ENCODE assay signal across 19 cellular contexts in the genomic region with DNA sequence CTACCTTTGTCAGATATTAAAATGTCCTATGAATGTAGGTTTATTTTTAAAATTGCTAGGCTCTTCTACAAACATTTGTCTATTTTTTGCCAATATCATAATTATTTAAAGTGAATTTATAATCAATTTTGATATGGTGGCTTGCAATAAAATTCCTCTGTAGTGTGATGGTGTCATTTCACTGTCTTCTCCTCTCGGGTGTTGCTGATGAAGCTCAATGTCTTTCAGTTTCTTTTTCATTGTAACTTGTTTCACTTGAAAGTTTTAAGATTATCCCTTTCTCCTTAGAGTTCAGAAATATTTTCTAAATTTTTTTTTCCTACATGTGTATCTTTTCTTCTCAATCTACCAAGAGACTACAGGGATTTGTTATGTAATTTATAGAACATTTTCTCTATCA.
"Had no signal": no experiment of that assay in that cellular context is flagged by ENCODE, and none has a peak within 500 bp of the region (broad histone marks: within the 10 kb centered on the region; RNA-seq: fewer than 3 reads in every experiment).

No MANE protein-coding gene starts in this region.

- H3K36me3 ChIP-seq: esophagus squamous epithelium, ovary, thyroid gland had no signal

- DNase-seq: activated CD4-positive, alpha-beta T cell treated with anti-CD3 and anti-CD28 coated beads, Interleukin-2, amount 10 ng/mL, durations not matched to agents 24 days and 14 days; activated CD4-positive, CD25-positive, alpha-beta regulatory T cell; activated CD8-positive, alpha-beta memory T cell treated with anti-CD3 and anti-CD28 coated beads, Interleukin-2, amount 50 U/mL, for 4 hours; activated CD8-positive, alpha-beta T cell treated with anti-CD3 and anti-CD28 coated beads, Interleukin-2, amount 10 ng/mL, durations not matched to agents 7 days and 5 days; activated gamma-delta T cell treated with Interleukin-2 at 50 U/mL for 16 hours; amniotic stem cell; body of pancreas; cortex of kidney; effector CD4-positive, alpha-beta T cell; esophagus squamous epithelium; hippocampal formation; mammary epithelial cell; ovary; stimulated activated CD4-positive, alpha-beta T cell treated with anti-CD3 and anti-CD28 coated beads, Interleukin-1b, Interleukin-23, amount 100 ng/mL, for 48 hours; thyroid gland had no signal

- H3K36me3 Mint-ChIP-seq: activated naive CD8-positive, alpha-beta T cell had no signal

- H3K27ac ChIP-seq: body of pancreas, esophagus squamous epithelium, ovary, thyroid gland had no signal

- H3K27ac Mint-ChIP-seq: activated CD4-positive, alpha-beta T cell treated with anti-CD3 and anti-CD28 coated beads, Interleukin-2, amount 10 ng/mL, durations not matched to agents 24 days and 14 days; activated CD8-positive, alpha-beta T cell treated with anti-CD3 and anti-CD28 coated beads, Interleukin-2, amount 10 ng/mL, durations not matched to agents 7 days and 5 days; activated naive CD8-positive, alpha-beta T cell had no signal

- ATAC-seq: activated CD8-positive, alpha-beta T cell treated with anti-CD3 and anti-CD28 coated beads, Interleukin-2, amount 10 ng/mL, durations not matched to agents 7 days and 5 days; body of pancreas; left lobe of liver had no signal

- H3K4me1 Mint-ChIP-seq: activated CD4-positive, alpha-beta T cell treated with anti-CD3 and anti-CD28 coated beads, Interleukin-2, amount 10 ng/mL, durations not matched to agents 24 days and 14 days; central memory CD8-positive, alpha-beta T cell had no signal

- H3K4me3 Mint-ChIP-seq: activated CD4-positive, alpha-beta T cell treated with anti-CD3 and anti-CD28 coated beads, Interleukin-2, amount 10 ng/mL, durations not matched to agents 24 days and 14 days; activated CD8-positive, alpha-beta T cell treated with anti-CD3 and anti-CD28 coated beads, Interleukin-2, amount 10 ng/mL, durations not matched to agents 7 days and 5 days; activated naive CD8-positive, alpha-beta T cell; central memory CD8-positive, alpha-beta T cell; neural crest cell had no signal

- H3K9me3 ChIP-seq: body of pancreas, esophagus squamous epithelium, ovary, thyroid gland had no signal

- H3K27me3 Mint-ChIP-seq: activated CD4-positive, alpha-beta T cell treated with anti-CD3 and anti-CD28 coated beads, Interleukin-2, amount 10 ng/mL, durations not matched to agents 24 days and 14 days; central memory CD8-positive, alpha-beta T cell had no signal

- H3K9me3 Mint-ChIP-seq: activated CD4-positive, alpha-beta T cell treated with anti-CD3 and anti-CD28 coated beads, Interleukin-2, amount 10 ng/mL, durations not matched to agents 24 days and 14 days; central memory CD8-positive, alpha-beta T cell had no signal

- H3K4me1 ChIP-seq: body of pancreas, esophagus squamous epithelium, thyroid gland had no signal

- H3K4me3 ChIP-seq: body of pancreas, esophagus squamous epithelium, ovary, thyroid gland had no signal

- H3K27me3 ChIP-seq: body of pancreas, esophagus squamous epithelium, ovary, thyroid gland had no signal
